Comparison of ENCODE assay signal across 8 cellular contexts in genomic region chr7:102395958-102396709, GRCh38. TPM values are rescaled to one million over a fixed set of nuclear protein-coding genes. Genes with fewer than 3 reads are reported as not detected.
DNase-seq lines count a peak whose midpoint lies in the region; ATAC-seq lines count a peak whose summit lies in the region.

PRKRIP1 (plus strand) TSS chr7:102396363; CDS start chr7:102396412, 49 bp downstream.

- peak; percentile 93 for ATAC-seq in GM21360 (IDR thresholded peaks at IDR 0.05; ENCODE audit: unreplicated experiment)

- peak; percentile 88 for DNase-seq in COLO668 (lab: John Stamatoyannopoulos, UW; ENCODE audit: unreplicated experiment)
- DNase-seq in HT1080 (ENCODE audit: low read depth), result peak; percentile 90
- DNase-seq in NOMO-1 (lab: John Stamatoyannopoulos, UW; ENCODE audit: unreplicated experiment in 2 of 2), result peak; percentile 97 to 98
- peak; percentile 88 for DNase-seq in activated CD8-positive, alpha-beta memory T cell treated with anti-CD3 and anti-CD28 coated beads for 24 hours
- peak; percentile 86 for DNase-seq in effector CD8-positive, alpha-beta T cell (lab: John Stamatoyannopoulos, UW)
- peak; percentile 96 for DNase-seq in medulla oblongata (ENCODE audit: extremely low spot score)
- peak; percentile 52 to 74 (median 66) for DNase-seq in stimulated activated CD4-positive, alpha-beta T cell treated with anti-CD3 and anti-CD28 coated beads, TNF-alpha, amount 100 ng/mL, for 48 hours (ENCODE audit: low read depth in 3 of 3)

RNA-seq across cellular contexts. Expression of gene PRKRIP1, which starts in this region (rescaled TPM):
- 19.9 and 21.1 TPM in 2 replicates for total RNA-seq in HT1080 (2014; rRNA removed; shearing (Covaris generic))
- polyA plus RNA-seq in HT1080 (2015; cell fraction: cytosol; rRNA removed), result 16.4 TPM in 2 replicates
- 47.8 and 61.5 TPM in 2 replicates for polyA plus RNA-seq in HT1080 (2015; cell fraction: nucleus; rRNA removed)

Comparison
In these comparisons a context has a peak if more than half of its experiments do, and no peak if none do; other contexts are left out.
1. Peak in every context shown above with its lines: DNase-seq and ATAC-seq.